ENCODE assay signal across 28 cellular contexts in the genomic region with DNA sequence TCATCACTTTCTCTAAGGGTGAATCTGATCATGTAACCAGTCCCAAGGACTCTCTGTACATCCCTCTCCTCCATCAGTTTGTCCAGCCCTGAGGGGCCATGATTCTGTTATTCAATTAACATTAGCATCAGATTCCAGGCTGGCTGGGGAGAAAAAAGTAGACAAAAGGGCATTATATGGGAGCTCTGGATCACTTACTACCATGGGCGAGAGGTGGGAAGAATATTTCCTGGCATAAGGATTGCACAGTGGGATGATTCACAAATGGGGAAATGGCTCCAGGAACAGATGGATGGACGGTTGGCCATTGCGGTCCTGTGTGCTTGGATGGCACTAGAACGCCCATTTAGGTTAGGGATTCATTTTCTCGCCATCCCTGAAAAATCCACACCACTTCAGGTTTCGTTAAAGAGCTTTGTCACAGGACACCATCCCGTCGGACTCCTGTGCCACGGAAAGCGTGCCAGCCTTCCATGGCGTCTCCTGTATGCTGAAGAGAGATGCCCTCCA.
DNase-seq lines count a peak whose midpoint lies in the region; ATAC-seq and TF ChIP-seq lines count a peak whose summit lies in the region.
"Had no signal": no experiment of that assay in that cellular context is flagged by ENCODE, and none has a peak within 500 bp of the region (broad histone marks: within the 10 kb centered on the region; RNA-seq: fewer than 3 reads in every experiment).

No MANE protein-coding gene starts in this region.

- 77 to 82% methylated on average over 11 of the region's 11 CpGs for WGBS in heart right ventricle, 2 donors
- 85 to 93% (median 90%) methylated on average over 11 of the region's 11 CpGs for WGBS in spleen, 5 donors

- H3K4me1 ChIP-seq in heart right ventricle (peaks cover 5 to 26% (median 11%) of the 10 kb centered on the region in 9 donors), muscle layer of colon (ENCODE audit: insufficient read depth, low read length) (peaks cover 41% of the 10 kb centered on the region), spleen (peaks cover 0 to 3% (median 0%) of the 10 kb centered on the region in 6 donors), vagina (peaks cover 8% of the 10 kb centered on the region)
- H3K4me1 ChIP-seq in effector memory CD4-positive, alpha-beta T cell (ENCODE audit: control insufficient read depth, insufficient read depth, low read length, poor library complexity, severe bottlenecking) = no peaks in the 10 kb centered on the region
- H3K4me1 ChIP-seq: Caco-2, thyroid gland had no signal

- H3K27ac ChIP-seq in heart right ventricle (peak overlapping the region in 7 of 10 donors; percentile 35 to 70 (median 54)), muscle layer of colon (ENCODE audit: low read depth, low read length) (peak overlapping the region; percentile 20), spleen (peak overlapping the region in 6 of 8 donors; percentile 9 to 71 (median 40)), vagina (peak overlapping the region; percentile 65)
- H3K27ac ChIP-seq in effector memory CD4-positive, alpha-beta T cell (ENCODE audit: insufficient read depth, low read length, poor library complexity, severe bottlenecking) = no peak overlapping the region
- H3K27ac ChIP-seq: C4-2B, thyroid gland, VCaP had no signal

- DNase-seq in heart right ventricle (no peak), left cardiac atrium (no peak), spleen (no peak), vagina (ENCODE audit: extremely low spot score in 2 of 2) (peak; percentile 67 to 83), LoVo (ENCODE audit: low spot score) (no peak)
- DNase-seq in effector memory CD4-positive, alpha-beta T cell = no peak
- DNase-seq: activated CD4-positive, alpha-beta T cell treated with anti-CD3 and anti-CD28 coated beads for 4 hours; activated CD8-positive, alpha-beta T cell treated with anti-CD3 and anti-CD28 coated beads, Interleukin-2, amount 10 ng/mL, durations not matched to agents 7 days and 5 days; activated naive CD4-positive, alpha-beta T cell treated with anti-CD3 and anti-CD28 coated beads, Interleukin-2, amount 50 U/mL, for 16 hours; activated T-cell treated with anti-CD3 and anti-CD28 coated beads for 4 hours; Caco-2; DMS53; glutamatergic neuron; naive thymus-derived CD4-positive, alpha-beta T cell; NCI-H1092; NCI-H1694 treated with DMSO at 0.1 percent for 48 hours; NCI-H446; NCI-H82; SIG-M5; stimulated activated CD4-positive, alpha-beta T cell treated with anti-CD3 and anti-CD28 coated beads, Interleukin-1b, Interleukin-23, amount 100 ng/mL, for 48 hours; stimulated activated naive CD8-positive, alpha-beta T cell treated with anti-CD3 and anti-CD28 coated beads, Interleukin-15, Interleukin-2, amounts not matched to agents 100 U/mL and 50 U/mL, for 24 hours; thyroid gland had no signal

- H3K36me3 ChIP-seq in heart right ventricle (no peaks in the 10 kb centered on the region), muscle layer of colon (ENCODE audit: insufficient read depth, low read length) (no peaks in the 10 kb centered on the region), spleen (no peaks in the 10 kb centered on the region), vagina (no peaks in the 10 kb centered on the region)
- H3K36me3 ChIP-seq in effector memory CD4-positive, alpha-beta T cell (ENCODE audit: control insufficient read depth, insufficient read depth, low read length) = no peaks in the 10 kb centered on the region
- H3K36me3 ChIP-seq: thyroid gland had no signal

- H3K27me3 ChIP-seq in heart right ventricle (no peaks in the 10 kb centered on the region), muscle layer of colon (ENCODE audit: control insufficient read depth in 1 of 2, insufficient read depth in 2 of 2, low read length in 2 of 2) (no peaks in the 10 kb centered on the region), spleen (replicated peaks in 1 of 7) (peaks cover 0 to 6% (median 0%) of the 10 kb centered on the region in 7 donors), vagina (no peaks in the 10 kb centered on the region)
- H3K27me3 ChIP-seq in effector memory CD4-positive, alpha-beta T cell (replicated peaks; ENCODE audit: control insufficient read depth, insufficient read depth, low read length, poor library complexity, severe bottlenecking) = no peaks in the 10 kb centered on the region
- H3K27me3 ChIP-seq: thyroid gland had no signal

- intact Hi-C loops in heart right ventricle (cut with DNase I) (no loop called here), left cardiac atrium (cut with DNase I) (no loop called here), spleen (cut with DNase I; ENCODE audit: low total_unique reads) (no loop called here), vagina (cut with DNase I) (no loop called here)

- ATAC-seq in heart right ventricle = peak in 1 of 8 donors; percentile 47
- no peak for ATAC-seq in left cardiac atrium
- no peak for ATAC-seq in HG03280 (IDR thresholded peaks at IDR 0.05; ENCODE audit: unreplicated experiment)
- ATAC-seq: activated CD8-positive, alpha-beta T cell treated with anti-CD3 and anti-CD28 coated beads, Interleukin-2, amount 10 ng/mL, durations not matched to agents 7 days and 5 days; HCT116; naive thymus-derived CD4-positive, alpha-beta T cell; stimulated activated naive CD8-positive, alpha-beta T cell treated with anti-CD3 and anti-CD28 coated beads, Interleukin-15, Interleukin-2, amounts not matched to agents 100 U/mL and 50 U/mL, for 24 hours had no signal

- peaks cover 0 to 18% (median 0%) of the 10 kb centered on the region in 11 donors for H3K9me3 ChIP-seq in heart right ventricle
- no peaks in the 10 kb centered on the region for H3K9me3 ChIP-seq in muscle layer of colon (ENCODE audit: low read length)
- H3K9me3 ChIP-seq in spleen = peaks cover 0 to 5% (median 0%) of the 10 kb centered on the region in 8 donors
- no peaks in the 10 kb centered on the region for H3K9me3 ChIP-seq in vagina
- no peaks in the 10 kb centered on the region for H3K9me3 ChIP-seq in effector memory CD4-positive, alpha-beta T cell (ENCODE audit: control insufficient read depth, low read length)
- H3K9me3 ChIP-seq: Caco-2, thyroid gland had no signal

- H3K9ac ChIP-seq in muscle layer of colon (ENCODE audit: low read length) = no peak overlapping the region

- TF ChIP-seq CTCF in heart right ventricle (IDR thresholded peaks at IDR 0.05) (no peak), spleen (IDR thresholded peaks at IDR 0.05 in 8 of 11, conservative IDR thresholded peaks at IDR 0.05 in 3 of 11) (no peak), vagina (IDR thresholded peaks at IDR 0.05) (no peak)

- H3K4me3 ChIP-seq in heart right ventricle = no peak overlapping the region
- H3K4me3 ChIP-seq in muscle layer of colon (ENCODE audit: low read depth in 1 of 2, low read length in 2 of 2) = no peak overlapping the region
- no peak overlapping the region for H3K4me3 ChIP-seq in spleen
- no peak overlapping the region for H3K4me3 ChIP-seq in vagina
- no peak overlapping the region for H3K4me3 ChIP-seq in effector memory CD4-positive, alpha-beta T cell (ENCODE audit: insufficient read depth, low read depth, low read length, poor library complexity, severe bottlenecking)
- H3K4me3 ChIP-seq: smooth muscle cell, thyroid gland had no signal

- TF ChIP-seq POLR2A in spleen (IDR thresholded peaks at IDR 0.05) (no peak), vagina (IDR thresholded peaks at IDR 0.05) (no peak)

Comparison
In these comparisons a context has a peak if more than half of its experiments do, and no peak if none do; other contexts are left out.
1. DNase-seq: peak in vagina (2 of 2); none in heart right ventricle (0 of 2), left cardiac atrium (single experiment), spleen (single experiment), LoVo (single experiment) and effector memory CD4-positive, alpha-beta T cell (0 of 3).